8 cellular contexts compared by ENCODE assay signal in the genomic region with DNA sequence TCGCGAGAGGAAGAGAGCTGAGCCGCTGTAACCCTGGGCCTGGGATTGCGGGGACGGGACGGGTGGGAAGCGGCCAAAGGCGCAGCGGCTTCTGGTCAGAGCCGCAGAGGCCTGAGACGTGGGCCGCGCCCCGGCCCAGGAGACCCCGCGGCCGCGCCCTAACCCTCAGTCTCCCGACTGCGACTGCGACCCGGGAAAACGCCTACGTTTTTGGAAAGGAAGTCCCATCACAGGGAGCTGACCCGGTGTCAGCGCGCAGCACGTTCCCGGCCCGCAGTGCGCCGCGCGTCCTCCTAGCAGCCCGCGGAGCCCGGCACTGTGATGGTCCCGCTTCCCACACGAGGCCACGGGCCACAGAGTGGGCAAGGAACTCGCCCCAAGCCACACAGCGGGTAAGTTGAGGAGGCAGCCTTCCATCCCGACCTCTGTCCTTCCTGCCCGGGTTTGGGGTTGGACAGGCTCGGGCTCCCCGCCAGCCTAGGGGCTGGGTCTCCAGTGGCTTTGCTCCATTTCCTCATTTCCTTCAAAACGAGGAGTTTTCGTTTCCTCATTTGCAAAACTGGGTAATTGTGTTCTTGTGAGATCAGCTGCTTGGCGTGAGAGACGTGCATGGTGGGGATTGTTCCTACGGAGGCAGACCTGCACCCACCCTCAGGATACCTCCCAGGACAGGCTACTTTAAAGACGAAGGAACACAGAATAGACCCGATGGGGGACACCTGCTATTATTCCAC. TPM values are rescaled to one million over a fixed set of nuclear protein-coding genes. Genes with fewer than 3 reads are reported as not detected.
A peak's percentile ranks its signal among the peaks of the same experiment; 100 is the strongest.
DNase-seq lines count a peak whose midpoint lies in the region; ATAC-seq, FAIRE-seq and TF ChIP-seq lines count a peak whose summit lies in the region.

No MANE protein-coding gene starts in this region.

- H3K4me1 ChIP-seq in GM12878 (ENCODE audit: control insufficient read depth, insufficient read depth, low read length) = no peaks in the 10 kb centered on the region; the same call in 1 of the 2 replicates
- no peaks in the 10 kb centered on the region for H3K4me1 ChIP-seq in A673 (ENCODE audit: insufficient read depth, low read length, poor library complexity, severe bottlenecking)

- SMC1A ChIA-PET in GM12878 (lab: Charles Lee; ENCODE audit: uncharacterized antibody, unreplicated experiment) = interaction anchor here (1.4 to 1.7 kb wide), 2 partner anchors 12 to 63 kb away, joined by 3 to 5 read pairs; no protein-coding TSS in a partner anchor

- no peak for TF ChIP-seq POLR2A in GM12878 (IDR thresholded peaks at IDR 0.05; ENCODE audit: low read depth, low read length)

- H3K9ac ChIP-seq in GM12878 (ENCODE audit: control insufficient read depth, insufficient read depth, low read length) = no peak overlapping the region

- peak overlapping the region; percentile 94 for H3K4me2 ChIP-seq in GM12878 (ENCODE audit: control insufficient read depth, insufficient read depth)

- TF ChIP-seq RAD21 in GM12878 (IDR thresholded peaks at IDR 0.05; ENCODE audit: insufficient read depth, low read depth, low read length) = no peak

- RAD21 ChIA-PET in GM12878 (lab: Charles Lee; ENCODE audit: unreplicated experiment) = interaction anchor here (1.2 kb wide), 1 partner anchor 63 kb away, joined by 3 read pairs; no protein-coding TSS in a partner anchor

- H3K9me3 ChIP-seq in GM12878 (replicated peaks; ENCODE audit: control insufficient read depth, insufficient read depth, low read length) (peaks cover 3% of the 10 kb centered on the region; the same call in 2 of the 3 replicates), A673 (ENCODE audit: low read depth, low read length, poor library complexity, severe bottlenecking) (no peaks in the 10 kb centered on the region)

- no peaks in the 10 kb centered on the region for H4K20me1 ChIP-seq in GM12878 (ENCODE audit: control insufficient read depth, insufficient read depth)

- DNase-seq in GM12878 (ENCODE audit: low read depth, low spot score) (no peak), superior temporal gyrus (ENCODE audit: extremely low spot score) (peak; percentile 16), KG1 (lab: John Stamatoyannopoulos, UW) (no peak), A673 (ENCODE audit: low spot score) (no peak)
- no peak for DNase-seq in activated effector memory CD4-positive, alpha-beta T cell treated with Interleukin-2 at 50 U/mL for 16 hours

- H3K79me2 ChIP-seq in GM12878 (ENCODE audit: control insufficient read depth, insufficient read depth, low read length) = no peaks in the 10 kb centered on the region

- POLR2A ChIA-PET in GM12878 (lab: Charles Lee) = no interaction called here
- POLR2A ChIA-PET in A673 (lab: Charles Lee; ENCODE audit: low non-redundant PET) = no interaction called here

- H3K36me3 ChIP-seq in GM12878 (ENCODE audit: control insufficient read depth in 2 of 2, insufficient read depth in 2 of 2, low read length in 1 of 2) = no peaks in the 10 kb centered on the region
- H3K36me3 ChIP-seq in A673 (ENCODE audit: insufficient read depth, low read length, poor library complexity, severe bottlenecking) = no peaks in the 10 kb centered on the region

- FAIRE-seq in GM12878 (lab: Jason Lieb, UNC) = peak; percentile 44

- intact Hi-C loops in GM12878 (cut with micrococcal nuclease; ENCODE audit: unreplicated experiment) (no loop called here), A673 (cut with micrococcal nuclease; ENCODE audit: unreplicated experiment) (no loop called here)

- peak overlapping the region; percentile 64 for H2AFZ ChIP-seq in GM12878 (ENCODE audit: control insufficient read depth, low read depth, low read length)

- H3K27ac ChIP-seq in GM12878 (ENCODE audit: control insufficient read depth, insufficient read depth) (no peak overlapping the region), layer of hippocampus (ENCODE audit: low read depth, low read length) (peak overlapping the region; percentile 60), A673 (ENCODE audit: low read depth, low read length, poor library complexity, severe bottlenecking) (no peak overlapping the region)

- no peak for TF ChIP-seq CTCF in GM12878 (IDR thresholded peaks at IDR 0.05 in 2 of 3, conservative IDR thresholded peaks at IDR 0.05 in 1 of 3; ENCODE audit: control insufficient read depth in 2 of 3, extremely low read depth in 1 of 3, insufficient read depth in 1 of 3, low read depth in 3 of 3, low read length in 3 of 3)
- TF ChIP-seq CTCF in A673 (conservative IDR thresholded peaks at IDR 0.05; ENCODE audit: low read depth, low read length) = no peak

- H3K27me3 ChIP-seq in GM12878 (replicated peaks in 1 of 2; ENCODE audit: control insufficient read depth in 2 of 2, insufficient read depth in 2 of 2, low read length in 1 of 2) (0 out of 4 replicates have a peak, but pooled peaks cover 0 to 5% of the 10 kb centered on the region in 2 experiments), layer of hippocampus (ENCODE audit: control insufficient read depth, insufficient read depth, low read length) (no peaks in the 10 kb centered on the region), A673 (replicated peaks; ENCODE audit: insufficient read depth, low read depth, low read length, poor library complexity) (no peaks in the 10 kb centered on the region)

- 8% methylated on average over 46 of the region's 53 CpGs for WGBS in GM12878 (ENCODE audit: insufficient coverage, insufficient replicate concordance, low lambda C conversion rate, missing lambda C conversion rate)

- CTCF ChIA-PET in GM12878 (lab: Yijun Ruan, JAX) = interaction anchor here (0.9 to 1.3 kb wide), 2 partner anchors 17 to 21 kb away, joined by 3 read pairs; no protein-coding TSS in a partner anchor
- CTCF ChIA-PET in A673 (lab: Charles Lee) = no interaction called here

- in situ Hi-C loops in GM12878 (cut with MboI) = no loop called here

- BruUV-seq in GM12878 (replicated peaks; lab: Mats Ljungman, UMichigan) (no TSS peak), A673 (replicated peaks; lab: Mats Ljungman, UMichigan) (no TSS peak)

- ATAC-seq in HG03342 (IDR thresholded peaks at IDR 0.05; ENCODE audit: unreplicated experiment) = peak; percentile 62
- ATAC-seq in GM12878 = peak; percentile 59
- no peak for ATAC-seq in GM18873 (IDR thresholded peaks at IDR 0.05; ENCODE audit: low FRiP score, unreplicated experiment)

- H3K4me3 ChIP-seq in GM12878 (peak overlapping the region; percentile 11; the same call in 1 of the 2 replicates), A673 (ENCODE audit: low read depth, low read length, poor library complexity, severe bottlenecking) (no peak overlapping the region)

- no peak for TF ChIP-seq EP300 in GM12878 (IDR thresholded peaks at IDR 0.05; ENCODE audit: borderline replicate concordance in 1 of 2, control insufficient read depth in 1 of 2, low read depth in 2 of 2, low read length in 2 of 2)

TF ChIP-seq in GM12878, 131 proteins besides CTCF, POLR2A, EP300 and RAD21 (continues in another document):
- TF ChIP-seq MEF2A (IDR thresholded peaks at IDR 0.05; ENCODE audit: insufficient read depth, low read depth, low read length) (no peak), EED (IDR thresholded peaks at IDR 0.05; ENCODE audit: low read depth) (0 out of 2 replicates have a peak, but pooled peaks have one; percentile 41)

RNA-seq across cellular contexts. Expression of a gene that starts 1.2 kb away (rescaled TPM):
- 12.5 and 17.3 TPM in 2 replicates for total RNA-seq in GM12878 (2013; cell fraction: nucleolus; rRNA removed)
- 8.3 and 12.2 TPM in 2 replicates for total RNA-seq in GM12878 (2014; rRNA removed)
- total RNA-seq in GM12878 (2014; rRNA removed; fragmentation: Illumina TruSeq; extraction: Trizol) = 8.0 and 8.9 TPM in 2 replicates
- 4.2 and 5.9 TPM in 2 replicates for total RNA-seq in GM12878 (2021)
- polyA plus RNA-seq in GM12878 (2011; ENCODE audit: low read depth) = 2.6 TPM
- 10.2 and 17.4 TPM in 2 replicates for polyA plus RNA-seq in GM12878 (2011; rRNA removed)
- 4.2 and 5.2 TPM in 2 replicates for polyA plus RNA-seq in GM12878 (2011; cell fraction: cytosol; rRNA removed)
- 5.1 and 10.5 TPM in 2 replicates for polyA plus RNA-seq in GM12878 (2011; cell fraction: nucleus; rRNA removed)
- polyA plus RNA-seq in GM12878 (2012) = 5.2 and 5.8 TPM in 2 replicates
- polyA plus RNA-seq in GM12878 (2014; fragmentation: Illumina TruSeq; extraction: Trizol) = 10.4 and 16.8 TPM in 2 replicates
- 10 to 100 TPM; 15.6 to 22.3 TPM for polyA plus RNA-seq in GM12878 (2014; fragmentation: Nextera tagmentation; extraction: Ambion mirVana)
- 8.2 and 9.2 TPM in 2 replicates for polyA plus RNA-seq in GM12878 (2014; rRNA removed)
- polyA plus RNA-seq in GM12878 (2016; fragmentation: Nextera tagmentation; extraction: Ambion mirVana) = 10 to 100 TPM in 1 of 2 experiments, 1 to 10 TPM in 1; 9.7 to 11.1 TPM
- 5.2 and 6.2 TPM in 2 replicates for polyA minus RNA-seq in GM12878 (2011; rRNA and poly(A)+ RNA removed)
- polyA minus RNA-seq in GM12878 (2011; cell fraction: cytosol; rRNA and poly(A)+ RNA removed) = 0.80 and 1.6 TPM in 2 replicates
- polyA minus RNA-seq in GM12878 (2011; cell fraction: nucleus; rRNA and poly(A)+ RNA removed) = 5.7 and 5.9 TPM in 2 replicates
- 1.0 and 2.1 TPM in 2 replicates for total RNA-seq in A673 (2021)

RNA-seq across cellular contexts. Expression of a gene that starts 51.4 kb away (rescaled TPM):
- 46.6 and 48.7 TPM in 2 replicates for total RNA-seq in GM12878 (2013; cell fraction: nucleolus; rRNA removed)
- total RNA-seq in GM12878 (2014; rRNA removed) = 115 and 135 TPM in 2 replicates
- total RNA-seq in GM12878 (2014; rRNA removed; fragmentation: Illumina TruSeq; extraction: Trizol) = 34.5 and 37.5 TPM in 2 replicates
- 65.5 and 67.5 TPM in 2 replicates for total RNA-seq in GM12878 (2021)
- 11.1 TPM for polyA plus RNA-seq in GM12878 (2011; ENCODE audit: low read depth)
- polyA plus RNA-seq in GM12878 (2011; rRNA removed) = 82.0 and 97.8 TPM in 2 replicates
- 45.1 and 51.4 TPM in 2 replicates for polyA plus RNA-seq in GM12878 (2011; cell fraction: cytosol; rRNA removed)
- 36.6 and 42.5 TPM in 2 replicates for polyA plus RNA-seq in GM12878 (2011; cell fraction: nucleus; rRNA removed)
- 40.6 and 49.4 TPM in 2 replicates for polyA plus RNA-seq in GM12878 (2012)
- 24.7 and 31.6 TPM in 2 replicates for polyA plus RNA-seq in GM12878 (2014; fragmentation: Illumina TruSeq; extraction: Trizol)
- polyA plus RNA-seq in GM12878 (2014; fragmentation: Nextera tagmentation; extraction: Ambion mirVana) = 10 to 100 TPM in 1 of 2 experiments, 1 to 10 TPM in 1; 8.5 to 35.0 TPM
- 121 and 126 TPM in 2 replicates for polyA plus RNA-seq in GM12878 (2014; rRNA removed)
- polyA plus RNA-seq in GM12878 (2016; fragmentation: Nextera tagmentation; extraction: Ambion mirVana) = 100 to 1,000 TPM; 155 to 159 TPM
- polyA minus RNA-seq in GM12878 (2011; rRNA and poly(A)+ RNA removed) = 21.1 and 36.6 TPM in 2 replicates
- 11.4 and 13.1 TPM in 2 replicates for polyA minus RNA-seq in GM12878 (2011; cell fraction: cytosol; rRNA and poly(A)+ RNA removed)
- 13.2 and 20.2 TPM in 2 replicates for polyA minus RNA-seq in GM12878 (2011; cell fraction: nucleus; rRNA and poly(A)+ RNA removed)
- total RNA-seq in A673 (2021) = 92.1 and 92.6 TPM in 2 replicates
